1 cellular context compared by ENCODE assay signal in the genomic region with DNA sequence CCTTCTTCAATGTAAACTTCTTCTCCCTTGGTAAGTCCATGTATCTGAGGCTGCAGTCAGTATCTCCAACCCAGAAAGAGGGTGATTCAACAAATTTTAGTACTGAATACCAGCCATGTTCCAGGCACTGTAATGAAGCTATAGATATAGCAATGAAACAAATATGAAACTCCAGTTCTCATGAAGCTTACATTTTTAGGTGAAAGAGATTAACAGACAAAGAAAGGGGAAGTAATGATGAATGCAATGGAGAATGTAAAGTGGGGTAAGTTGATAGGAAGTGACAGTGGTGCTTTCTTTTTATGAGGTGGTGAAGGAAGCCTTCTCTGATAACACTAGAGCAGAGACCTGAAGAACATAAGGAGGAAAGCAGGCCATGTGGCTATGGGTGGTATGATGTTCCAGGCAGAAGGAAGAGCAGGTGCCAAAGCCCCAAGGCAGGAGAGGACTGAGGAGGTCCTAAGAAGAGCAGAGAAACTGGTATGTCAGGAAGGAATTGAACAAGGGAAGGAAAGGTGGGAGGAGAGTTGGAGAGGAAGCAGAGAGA.
TF ChIP-seq lines count a peak whose summit lies in the region.

No MANE protein-coding gene starts in this region.

TF ChIP-seq in K562, 482 proteins besides CTCF, POLR2A, EP300 and RAD21 (continued from another document and continues in another):
- TF ChIP-seq, protein P1, sequence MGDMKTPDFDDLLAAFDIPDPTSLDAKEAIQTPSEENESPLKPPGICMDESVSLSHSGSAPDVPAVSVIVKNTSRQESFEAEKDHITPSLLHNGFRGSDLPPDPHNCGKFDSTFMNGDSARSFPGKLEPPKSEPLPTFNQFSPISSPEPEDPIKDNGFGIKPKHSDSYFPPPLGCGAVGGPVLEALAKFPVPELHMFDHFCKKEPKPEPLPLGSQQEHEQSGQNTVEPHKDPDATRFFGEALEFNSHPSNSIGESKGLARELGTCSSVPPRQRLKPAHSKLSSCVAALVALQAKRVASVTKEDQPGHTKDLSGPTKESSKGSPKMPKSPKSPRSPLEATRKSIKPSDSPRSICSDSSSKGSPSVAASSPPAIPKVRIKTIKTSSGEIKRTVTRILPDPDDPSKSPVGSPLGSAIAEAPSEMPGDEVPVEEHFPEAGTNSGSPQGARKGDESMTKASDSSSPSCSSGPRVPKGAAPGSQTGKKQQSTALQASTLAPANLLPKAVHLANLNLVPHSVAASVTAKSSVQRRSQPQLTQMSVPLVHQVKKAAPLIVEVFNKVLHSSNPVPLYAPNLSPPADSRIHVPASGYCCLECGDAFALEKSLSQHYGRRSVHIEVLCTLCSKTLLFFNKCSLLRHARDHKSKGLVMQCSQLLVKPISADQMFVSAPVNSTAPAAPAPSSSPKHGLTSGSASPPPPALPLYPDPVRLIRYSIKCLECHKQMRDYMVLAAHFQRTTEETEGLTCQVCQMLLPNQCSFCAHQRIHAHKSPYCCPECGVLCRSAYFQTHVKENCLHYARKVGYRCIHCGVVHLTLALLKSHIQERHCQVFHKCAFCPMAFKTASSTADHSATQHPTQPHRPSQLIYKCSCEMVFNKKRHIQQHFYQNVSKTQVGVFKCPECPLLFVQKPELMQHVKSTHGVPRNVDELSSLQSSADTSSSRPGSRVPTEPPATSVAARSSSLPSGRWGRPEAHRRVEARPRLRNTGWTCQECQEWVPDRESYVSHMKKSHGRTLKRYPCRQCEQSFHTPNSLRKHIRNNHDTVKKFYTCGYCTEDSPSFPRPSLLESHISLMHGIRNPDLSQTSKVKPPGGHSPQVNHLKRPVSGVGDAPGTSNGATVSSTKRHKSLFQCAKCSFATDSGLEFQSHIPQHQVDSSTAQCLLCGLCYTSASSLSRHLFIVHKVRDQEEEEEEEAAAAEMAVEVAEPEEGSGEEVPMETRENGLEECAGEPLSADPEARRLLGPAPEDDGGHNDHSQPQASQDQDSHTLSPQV (IDR thresholded peaks at IDR 0.05), result peak; percentile 88
- TF ChIP-seq PML (IDR thresholded peaks at IDR 0.05; ENCODE audit: low read length) (0 out of 2 replicates have a peak, but pooled peaks have one; percentile 37), MAFK (IDR thresholded peaks at IDR 0.05; ENCODE audit: low read length) (peak; percentile 15; the same call in 1 of the 2 replicates), NCOA1 (IDR thresholded peaks at IDR 0.05; ENCODE audit: low read depth) (peak; percentile 37; the same call in 1 of the 2 replicates), OTX1 (CRISPR knock-in tag; IDR thresholded peaks at IDR 0.05) (peak; percentile 77; the same call in 1 of the 2 replicates), LCOR (CRISPR knock-in tag; IDR thresholded peaks at IDR 0.05) (no peak), CSDE1 (IDR thresholded peaks at IDR 0.05) (0 out of 4 replicates have a peak, but pooled peaks of 1 of the 2 experiments have one; percentile 45), CTBP1 (IDR thresholded peaks at IDR 0.05; ENCODE audit: borderline replicate concordance) (peak; percentile 68; the same call in 1 of the 2 replicates), BRD9 (IDR thresholded peaks at IDR 0.05; ENCODE audit: low read depth, partially characterized antibody) (peak; percentile 27), MEIS2 (IDR thresholded peaks at IDR 0.05; ENCODE audit: partially characterized antibody) (peak; percentile 91), CC2D1A (IDR thresholded peaks at IDR 0.05) (peak; percentile 63; the same call in 1 of the 2 replicates), E2F3 (CRISPR knock-in tag; IDR thresholded peaks at IDR 0.05) (0 out of 2 replicates have a peak, but pooled peaks have one; percentile 19), ZNF23 (CRISPR knock-in tag; IDR thresholded peaks at IDR 0.05) (0 out of 2 replicates have a peak, but pooled peaks have one; percentile 36), ATF7 (IDR thresholded peaks at IDR 0.05) (0 out of 2 replicates have a peak, but pooled peaks have one; percentile 26), TCF3 (CRISPR knock-in tag; IDR thresholded peaks at IDR 0.05) (peak; percentile 78), SMARCA4 (IDR thresholded peaks at IDR 0.05) (peak; percentile 90), ZNF253 (CRISPR knock-in tag; conservative IDR thresholded peaks at IDR 0.05) (no peak), MYC (IDR thresholded peaks at IDR 0.05; ENCODE audit: low read depth, low read length) (no peak), MYC (CRISPR knock-in tag; IDR thresholded peaks at IDR 0.05; ENCODE audit: borderline replicate concordance, low read depth) (no peak), TEAD2 (tag; IDR thresholded peaks at IDR 0.05) (0 out of 2 replicates have a peak, but pooled peaks have one; percentile 32), PHF21A (IDR thresholded peaks at IDR 0.05; ENCODE audit: borderline replicate concordance, low read depth) (no peak), ZNF24 (IDR thresholded peaks at IDR 0.05) (0 out of 2 replicates have a peak, but pooled peaks have one; percentile 38), HDAC2 (IDR thresholded peaks at IDR 0.05) (0 out of 2 replicates have a peak, but pooled peaks have one; percentile 32), ZNF766 (CRISPR knock-in tag; conservative IDR thresholded peaks at IDR 0.05) (peak; percentile 43; the same call in 1 of the 2 replicates), ZNF583 (CRISPR knock-in tag; IDR thresholded peaks at IDR 0.05) (peak; percentile 70), KDM4B (IDR thresholded peaks at IDR 0.05; ENCODE audit: borderline replicate concordance in 2 of 2, low read depth in 1 of 2) (no peak), FOXJ3 (CRISPR knock-in tag; IDR thresholded peaks at IDR 0.05) (no peak), LARP7 (IDR thresholded peaks at IDR 0.05) (0 out of 2 replicates have a peak, but pooled peaks have one; percentile 71), KDM1A (IDR thresholded peaks at IDR 0.05) (0 out of 4 replicates have a peak, but pooled peaks of 1 of the 2 experiments have one; percentile 40)
- TF ChIP-seq, protein P2, sequence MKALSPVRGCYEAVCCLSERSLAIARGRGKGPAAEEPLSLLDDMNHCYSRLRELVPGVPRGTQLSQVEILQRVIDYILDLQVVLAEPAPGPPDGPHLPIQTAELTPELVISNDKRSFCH (CRISPR knock-in tag; IDR thresholded peaks at IDR 0.05), result no peak
- TF ChIP-seq, protein P2 (tag; IDR thresholded peaks at IDR 0.05), result peak; percentile 60; the same call in 1 of the 2 replicates
- TF ChIP-seq, protein P3, sequence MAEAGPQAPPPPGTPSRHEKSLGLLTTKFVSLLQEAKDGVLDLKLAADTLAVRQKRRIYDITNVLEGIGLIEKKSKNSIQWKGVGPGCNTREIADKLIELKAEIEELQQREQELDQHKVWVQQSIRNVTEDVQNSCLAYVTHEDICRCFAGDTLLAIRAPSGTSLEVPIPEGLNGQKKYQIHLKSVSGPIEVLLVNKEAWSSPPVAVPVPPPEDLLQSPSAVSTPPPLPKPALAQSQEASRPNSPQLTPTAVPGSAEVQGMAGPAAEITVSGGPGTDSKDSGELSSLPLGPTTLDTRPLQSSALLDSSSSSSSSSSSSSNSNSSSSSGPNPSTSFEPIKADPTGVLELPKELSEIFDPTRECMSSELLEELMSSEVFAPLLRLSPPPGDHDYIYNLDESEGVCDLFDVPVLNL (CRISPR knock-in tag; IDR thresholded peaks at IDR 0.05; ENCODE audit: low read depth), result no peak
- TF ChIP-seq, protein P4, sequence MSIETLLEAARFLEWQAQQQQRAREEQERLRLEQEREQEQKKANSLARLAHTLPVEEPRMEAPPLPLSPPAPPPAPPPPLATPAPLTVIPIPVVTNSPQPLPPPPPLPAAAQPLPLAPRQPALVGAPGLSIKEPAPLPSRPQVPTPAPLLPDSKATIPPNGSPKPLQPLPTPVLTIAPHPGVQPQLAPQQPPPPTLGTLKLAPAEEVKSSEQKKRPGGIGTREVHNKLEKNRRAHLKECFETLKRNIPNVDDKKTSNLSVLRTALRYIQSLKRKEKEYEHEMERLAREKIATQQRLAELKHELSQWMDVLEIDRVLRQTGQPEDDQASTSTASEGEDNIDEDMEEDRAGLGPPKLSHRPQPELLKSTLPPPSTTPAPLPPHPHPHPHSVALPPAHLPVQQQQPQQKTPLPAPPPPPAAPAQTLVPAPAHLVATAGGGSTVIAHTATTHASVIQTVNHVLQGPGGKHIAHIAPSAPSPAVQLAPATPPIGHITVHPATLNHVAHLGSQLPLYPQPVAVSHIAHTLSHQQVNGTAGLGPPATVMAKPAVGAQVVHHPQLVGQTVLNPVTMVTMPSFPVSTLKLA (conservative IDR thresholded peaks at IDR 0.05), result peak; percentile 31 to 36; a peak in 2 of 4 replicates
- TF ChIP-seq, protein P5, sequence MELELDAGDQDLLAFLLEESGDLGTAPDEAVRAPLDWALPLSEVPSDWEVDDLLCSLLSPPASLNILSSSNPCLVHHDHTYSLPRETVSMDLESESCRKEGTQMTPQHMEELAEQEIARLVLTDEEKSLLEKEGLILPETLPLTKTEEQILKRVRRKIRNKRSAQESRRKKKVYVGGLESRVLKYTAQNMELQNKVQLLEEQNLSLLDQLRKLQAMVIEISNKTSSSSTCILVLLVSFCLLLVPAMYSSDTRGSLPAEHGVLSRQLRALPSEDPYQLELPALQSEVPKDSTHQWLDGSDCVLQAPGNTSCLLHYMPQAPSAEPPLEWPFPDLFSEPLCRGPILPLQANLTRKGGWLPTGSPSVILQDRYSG (tag; conservative IDR thresholded peaks at IDR 0.05; ENCODE audit: low read depth), result 0 out of 2 replicates have a peak, but pooled peaks have one; percentile 18
- TF ChIP-seq, protein P6, sequence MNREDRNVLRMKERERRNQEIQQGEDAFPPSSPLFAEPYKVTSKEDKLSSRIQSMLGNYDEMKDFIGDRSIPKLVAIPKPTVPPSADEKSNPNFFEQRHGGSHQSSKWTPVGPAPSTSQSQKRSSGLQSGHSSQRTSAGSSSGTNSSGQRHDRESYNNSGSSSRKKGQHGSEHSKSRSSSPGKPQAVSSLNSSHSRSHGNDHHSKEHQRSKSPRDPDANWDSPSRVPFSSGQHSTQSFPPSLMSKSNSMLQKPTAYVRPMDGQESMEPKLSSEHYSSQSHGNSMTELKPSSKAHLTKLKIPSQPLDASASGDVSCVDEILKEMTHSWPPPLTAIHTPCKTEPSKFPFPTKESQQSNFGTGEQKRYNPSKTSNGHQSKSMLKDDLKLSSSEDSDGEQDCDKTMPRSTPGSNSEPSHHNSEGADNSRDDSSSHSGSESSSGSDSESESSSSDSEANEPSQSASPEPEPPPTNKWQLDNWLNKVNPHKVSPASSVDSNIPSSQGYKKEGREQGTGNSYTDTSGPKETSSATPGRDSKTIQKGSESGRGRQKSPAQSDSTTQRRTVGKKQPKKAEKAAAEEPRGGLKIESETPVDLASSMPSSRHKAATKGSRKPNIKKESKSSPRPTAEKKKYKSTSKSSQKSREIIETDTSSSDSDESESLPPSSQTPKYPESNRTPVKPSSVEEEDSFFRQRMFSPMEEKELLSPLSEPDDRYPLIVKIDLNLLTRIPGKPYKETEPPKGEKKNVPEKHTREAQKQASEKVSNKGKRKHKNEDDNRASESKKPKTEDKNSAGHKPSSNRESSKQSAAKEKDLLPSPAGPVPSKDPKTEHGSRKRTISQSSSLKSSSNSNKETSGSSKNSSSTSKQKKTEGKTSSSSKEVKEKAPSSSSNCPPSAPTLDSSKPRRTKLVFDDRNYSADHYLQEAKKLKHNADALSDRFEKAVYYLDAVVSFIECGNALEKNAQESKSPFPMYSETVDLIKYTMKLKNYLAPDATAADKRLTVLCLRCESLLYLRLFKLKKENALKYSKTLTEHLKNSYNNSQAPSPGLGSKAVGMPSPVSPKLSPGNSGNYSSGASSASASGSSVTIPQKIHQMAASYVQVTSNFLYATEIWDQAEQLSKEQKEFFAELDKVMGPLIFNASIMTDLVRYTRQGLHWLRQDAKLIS (CRISPR knock-in tag; IDR thresholded peaks at IDR 0.05), result no peak
- TF ChIP-seq, protein P7, sequence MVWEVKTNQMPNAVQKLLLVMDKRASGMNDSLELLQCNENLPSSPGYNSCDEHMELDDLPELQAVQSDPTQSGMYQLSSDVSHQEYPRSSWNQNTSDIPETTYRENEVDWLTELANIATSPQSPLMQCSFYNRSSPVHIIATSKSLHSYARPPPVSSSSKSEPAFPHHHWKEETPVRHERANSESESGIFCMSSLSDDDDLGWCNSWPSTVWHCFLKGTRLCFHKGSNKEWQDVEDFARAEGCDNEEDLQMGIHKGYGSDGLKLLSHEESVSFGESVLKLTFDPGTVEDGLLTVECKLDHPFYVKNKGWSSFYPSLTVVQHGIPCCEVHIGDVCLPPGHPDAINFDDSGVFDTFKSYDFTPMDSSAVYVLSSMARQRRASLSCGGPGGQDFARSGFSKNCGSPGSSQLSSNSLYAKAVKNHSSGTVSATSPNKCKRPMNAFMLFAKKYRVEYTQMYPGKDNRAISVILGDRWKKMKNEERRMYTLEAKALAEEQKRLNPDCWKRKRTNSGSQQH (CRISPR knock-in tag; IDR thresholded peaks at IDR 0.05), result peak; percentile 80
- TF ChIP-seq, protein P8, sequence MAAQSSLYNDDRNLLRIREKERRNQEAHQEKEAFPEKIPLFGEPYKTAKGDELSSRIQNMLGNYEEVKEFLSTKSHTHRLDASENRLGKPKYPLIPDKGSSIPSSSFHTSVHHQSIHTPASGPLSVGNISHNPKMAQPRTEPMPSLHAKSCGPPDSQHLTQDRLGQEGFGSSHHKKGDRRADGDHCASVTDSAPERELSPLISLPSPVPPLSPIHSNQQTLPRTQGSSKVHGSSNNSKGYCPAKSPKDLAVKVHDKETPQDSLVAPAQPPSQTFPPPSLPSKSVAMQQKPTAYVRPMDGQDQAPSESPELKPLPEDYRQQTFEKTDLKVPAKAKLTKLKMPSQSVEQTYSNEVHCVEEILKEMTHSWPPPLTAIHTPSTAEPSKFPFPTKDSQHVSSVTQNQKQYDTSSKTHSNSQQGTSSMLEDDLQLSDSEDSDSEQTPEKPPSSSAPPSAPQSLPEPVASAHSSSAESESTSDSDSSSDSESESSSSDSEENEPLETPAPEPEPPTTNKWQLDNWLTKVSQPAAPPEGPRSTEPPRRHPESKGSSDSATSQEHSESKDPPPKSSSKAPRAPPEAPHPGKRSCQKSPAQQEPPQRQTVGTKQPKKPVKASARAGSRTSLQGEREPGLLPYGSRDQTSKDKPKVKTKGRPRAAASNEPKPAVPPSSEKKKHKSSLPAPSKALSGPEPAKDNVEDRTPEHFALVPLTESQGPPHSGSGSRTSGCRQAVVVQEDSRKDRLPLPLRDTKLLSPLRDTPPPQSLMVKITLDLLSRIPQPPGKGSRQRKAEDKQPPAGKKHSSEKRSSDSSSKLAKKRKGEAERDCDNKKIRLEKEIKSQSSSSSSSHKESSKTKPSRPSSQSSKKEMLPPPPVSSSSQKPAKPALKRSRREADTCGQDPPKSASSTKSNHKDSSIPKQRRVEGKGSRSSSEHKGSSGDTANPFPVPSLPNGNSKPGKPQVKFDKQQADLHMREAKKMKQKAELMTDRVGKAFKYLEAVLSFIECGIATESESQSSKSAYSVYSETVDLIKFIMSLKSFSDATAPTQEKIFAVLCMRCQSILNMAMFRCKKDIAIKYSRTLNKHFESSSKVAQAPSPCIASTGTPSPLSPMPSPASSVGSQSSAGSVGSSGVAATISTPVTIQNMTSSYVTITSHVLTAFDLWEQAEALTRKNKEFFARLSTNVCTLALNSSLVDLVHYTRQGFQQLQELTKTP (IDR thresholded peaks at IDR 0.05; ENCODE audit: low read depth in 1 of 2, partially characterized antibody in 2 of 2), result peak in 1 of 2 experiments; percentile 29
